11 cellular contexts compared by ENCODE assay signal in the genomic region with DNA sequence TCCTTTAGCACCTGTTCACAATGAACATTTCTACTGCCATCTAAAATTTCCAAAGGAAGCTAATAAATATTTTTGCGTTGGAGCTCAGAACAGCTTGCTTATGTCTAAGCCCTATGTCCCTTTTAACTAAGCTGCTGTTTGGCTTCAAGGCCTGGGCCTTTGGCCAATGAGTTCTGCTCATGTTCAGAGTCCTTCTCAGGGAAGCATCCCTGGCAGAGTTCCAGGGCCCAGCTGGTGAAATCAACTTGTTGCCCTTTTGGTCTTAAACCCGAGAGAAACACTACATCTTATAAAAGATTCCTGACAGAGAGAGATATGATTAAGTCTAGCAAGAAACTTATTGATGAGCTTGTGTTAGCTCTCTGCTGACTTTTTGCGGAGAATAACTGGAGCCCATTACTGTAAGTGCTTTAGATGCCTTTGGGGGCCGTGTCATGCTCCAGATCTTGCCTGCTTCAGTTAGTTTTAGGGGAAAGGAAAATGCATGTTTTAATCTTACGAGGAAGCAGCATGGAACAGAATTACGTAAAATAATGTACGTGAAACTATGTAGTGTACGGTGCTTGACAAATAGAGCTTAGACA.
DNase-seq lines count a peak whose midpoint lies in the region; ATAC-seq, FAIRE-seq and TF ChIP-seq lines count a peak whose summit lies in the region.
"Had no signal": no experiment of that assay in that cellular context is flagged by ENCODE, and none has a peak within 500 bp of the region (broad histone marks: within the 10 kb centered on the region; RNA-seq: fewer than 3 reads in every experiment).

No MANE protein-coding gene starts in this region.

- H2AFZ ChIP-seq in astrocyte (ENCODE audit: low read depth, low read length), result no peak overlapping the region

- H3K9me3 ChIP-seq in astrocyte (ENCODE audit: insufficient read depth, low read depth, low read length), result no peaks in the 10 kb centered on the region
- H3K9me3 ChIP-seq in gastrocnemius medialis, result no peaks in the 10 kb centered on the region
- H3K9me3 ChIP-seq: upper lobe of right lung had no signal

- H3K4me2 ChIP-seq in astrocyte (ENCODE audit: low read length), result no peak overlapping the region

- intact Hi-C loops in left ventricle myocardium superior (cut with micrococcal nuclease), result no loop called here
- intact Hi-C loops in gastrocnemius medialis (cut with DNase I; ENCODE audit: low total_unique reads), result no loop called here

- H3K27ac ChIP-seq in astrocyte (ENCODE audit: low read depth, low read length) (no peak overlapping the region), gastrocnemius medialis (no peak overlapping the region)
- H3K27ac ChIP-seq: upper lobe of right lung had no signal

- no peaks in the 10 kb centered on the region for H3K27me3 Mint-ChIP-seq in HFFc6 (ENCODE audit: insufficient read depth)
- H3K27me3 Mint-ChIP-seq in astrocyte (ENCODE audit: low read depth, unreplicated experiment), result no peaks in the 10 kb centered on the region

- ATAC-seq in left ventricle myocardium superior (peak; percentile 81), gastrocnemius medialis (peak in 1 of 2 donors; percentile 64), GM18505 (IDR thresholded peaks at IDR 0.05; ENCODE audit: unreplicated experiment) (no peak), GM19397 (IDR thresholded peaks at IDR 0.05; ENCODE audit: unreplicated experiment) (no peak), HG03097 (IDR thresholded peaks at IDR 0.05; ENCODE audit: low FRiP score, unreplicated experiment) (no peak)
- ATAC-seq: upper lobe of right lung had no signal

- H3K4me1 ChIP-seq in astrocyte (ENCODE audit: insufficient read depth, low read length) (no peaks in the 10 kb centered on the region), gastrocnemius medialis (peaks cover 0 to 7% of the 10 kb centered on the region in 2 donors)
- H3K4me1 ChIP-seq: upper lobe of right lung had no signal

- H3K9me3 Mint-ChIP-seq in HFFc6, result no peaks in the 10 kb centered on the region
- no peaks in the 10 kb centered on the region for H3K9me3 Mint-ChIP-seq in astrocyte (ENCODE audit: unreplicated experiment)

- TF ChIP-seq CTCF in HFFc6 (IDR thresholded peaks at IDR 0.05), result no peak
- TF ChIP-seq CTCF in astrocyte (IDR thresholded peaks at IDR 0.05; ENCODE audit: insufficient read depth, low read depth, low read length), result no peak
- TF ChIP-seq CTCF in gastrocnemius medialis (IDR thresholded peaks at IDR 0.05 in 4 of 5, conservative IDR thresholded peaks at IDR 0.05 in 1 of 5), result no peak

- peak; percentile 50 for DNase-seq in HFFc6
- DNase-seq in astrocyte (ENCODE audit: low read depth), result peak; percentile 52
- DNase-seq in left ventricle myocardium superior, result peak; percentile 88
- peak; percentile 30 to 56 for DNase-seq in gastrocnemius medialis
- DNase-seq in NCI-H774 (lab: John Stamatoyannopoulos, UW), result no peak
- DNase-seq: T-helper 1 cell, upper lobe of right lung had no signal

- peaks cover 4% of the 10 kb centered on the region; the same call in 1 of the 2 replicates for H3K4me1 Mint-ChIP-seq in HFFc6 (ENCODE audit: low read depth)
- no peaks in the 10 kb centered on the region for H3K4me1 Mint-ChIP-seq in astrocyte (ENCODE audit: low read depth, unreplicated experiment)

- H3K27me3 ChIP-seq in astrocyte (ENCODE audit: insufficient read depth, low read length) (no peaks in the 10 kb centered on the region), gastrocnemius medialis (no peaks in the 10 kb centered on the region)
- H3K27me3 ChIP-seq: upper lobe of right lung had no signal

- H3K4me3 ChIP-seq in astrocyte (ENCODE audit: insufficient read depth, low read depth, low read length), result no peak overlapping the region
- no peak overlapping the region for H3K4me3 ChIP-seq in gastrocnemius medialis
- H3K4me3 ChIP-seq: upper lobe of right lung had no signal

- no peaks in the 10 kb centered on the region for H3K36me3 Mint-ChIP-seq in HFFc6 (ENCODE audit: low read depth)
- no peaks in the 10 kb centered on the region for H3K36me3 Mint-ChIP-seq in astrocyte (ENCODE audit: low read depth, unreplicated experiment)

- H3K4me3 Mint-ChIP-seq in HFFc6 (no peak overlapping the region), astrocyte (ENCODE audit: unreplicated experiment) (no peak overlapping the region)

- H3K27ac Mint-ChIP-seq in HFFc6, result no peak overlapping the region
- H3K27ac Mint-ChIP-seq in astrocyte (ENCODE audit: unreplicated experiment), result no peak overlapping the region

- no peaks in the 10 kb centered on the region for H3K79me2 ChIP-seq in astrocyte (ENCODE audit: insufficient read depth, low read length)

- H3K36me3 ChIP-seq in astrocyte (ENCODE audit: insufficient read depth, low read length) (no peaks in the 10 kb centered on the region), gastrocnemius medialis (no peaks in the 10 kb centered on the region)
- H3K36me3 ChIP-seq: upper lobe of right lung had no signal

- no peak for FAIRE-seq in astrocyte (lab: Jason Lieb, UNC)
- FAIRE-seq: H54 had no signal

- H3K9ac ChIP-seq in astrocyte (ENCODE audit: low read length), result no peak overlapping the region

- TF ChIP-seq POLR2A in gastrocnemius medialis (IDR thresholded peaks at IDR 0.05) (no peak), GM18505 (IDR thresholded peaks at IDR 0.05; ENCODE audit: borderline replicate concordance, extremely low read depth, insufficient read depth, insufficient read length) (no peak)

- H4K20me1 ChIP-seq in astrocyte (ENCODE audit: insufficient read depth, low read length), result no peaks in the 10 kb centered on the region

- in situ Hi-C loops in gastrocnemius medialis (cut with MboI; ENCODE audit: low sequenced_read_pairs in 4 of 4), result loop anchor here in 1 of 4 donors (25.0 kb wide), 1 partner anchor 363 kb away; no protein-coding TSS in a partner anchor
